Comparison of ENCODE assay signal across 27 cellular contexts in genomic region chr11:68357568-68357967, GRCh38.
"Had no signal": no experiment of that assay in that cellular context is flagged by ENCODE, and none has a peak within 500 bp of the region (broad histone marks: within the 10 kb centered on the region; RNA-seq: fewer than 3 reads in every experiment).

No MANE protein-coding gene starts in this region.

- H3K27ac Mint-ChIP-seq: activated CD4-positive, alpha-beta memory T cell treated with anti-CD3 and anti-CD28 coated beads for 36 hours; activated CD4-positive, alpha-beta T cell treated with anti-CD3 and anti-CD28 coated beads, Interleukin-2, amount 10 ng/mL, durations not matched to agents 24 days and 14 days; activated naive CD4-positive, alpha-beta T cell treated with anti-CD3 and anti-CD28 coated beads, Interleukin-2, amount 10 ng/mL, durations not matched to agents 7 days and 5 days; activated naive CD8-positive, alpha-beta T cell treated with anti-CD3 and anti-CD28 coated beads, Interleukin-2, amount 10 ng/mL, durations not matched to agents 7 days and 5 days; activated T-cell treated with anti-CD3 and anti-CD28 coated beads, Interleukin-2, amount 50 U/mL, for 24 hours; stimulated activated naive B cell treated with anti-CD40 and anti-IgM and Interleukin-4, amounts not matched to agents 10 μg/mL and 1 μg/mL and 100 μg/mL, for 72 hours; type B pancreatic cell had no signal

- H3K4me3 Mint-ChIP-seq: activated CD4-positive, alpha-beta memory T cell treated with anti-CD3 and anti-CD28 coated beads for 36 hours; activated CD4-positive, alpha-beta T cell treated with anti-CD3 and anti-CD28 coated beads, Interleukin-2, amount 10 ng/mL, durations not matched to agents 24 days and 14 days; activated naive CD4-positive, alpha-beta T cell treated with anti-CD3 and anti-CD28 coated beads, Interleukin-2, amount 10 ng/mL, durations not matched to agents 7 days and 5 days; activated naive CD8-positive, alpha-beta T cell treated with anti-CD3 and anti-CD28 coated beads, Interleukin-2, amount 10 ng/mL, durations not matched to agents 7 days and 5 days; activated T-cell treated with anti-CD3 and anti-CD28 coated beads, Interleukin-2, amount 50 U/mL, for 24 hours; nephron; stimulated activated naive B cell treated with anti-CD40 and anti-IgM and Interleukin-4, amounts not matched to agents 10 μg/mL and 1 μg/mL and 100 μg/mL, for 72 hours; type B pancreatic cell had no signal

- H3K9me3 ChIP-seq: pancreas, prostate gland, SJCRH30, stomach, uterus had no signal

- H3K4me3 ChIP-seq: pancreas, prostate gland, SJCRH30, stomach, uterus had no signal

- H3K4me1 ChIP-seq: SJCRH30 had no signal

- H3K27me3 ChIP-seq: brain microvascular endothelial cell, foreskin keratinocyte, pancreas, SJCRH30, stomach, uterus had no signal

- ATAC-seq: esophagus mucosa; foreskin keratinocyte; SK-N-SH treated with all-trans-retinoic acid at 6 μM for 48 hours; stimulated activated naive B cell treated with anti-CD40 and anti-IgM and Interleukin-4, amounts not matched to agents 10 μg/mL and 1 μg/mL and 100 μg/mL, for 72 hours had no signal

- H3K4me1 Mint-ChIP-seq: activated CD4-positive, alpha-beta T cell treated with anti-CD3 and anti-CD28 coated beads, Interleukin-2, amount 10 ng/mL, durations not matched to agents 24 days and 14 days; activated naive CD4-positive, alpha-beta T cell treated with anti-CD3 and anti-CD28 coated beads, Interleukin-2, amount 10 ng/mL, durations not matched to agents 7 days and 5 days; activated naive CD8-positive, alpha-beta T cell treated with anti-CD3 and anti-CD28 coated beads, Interleukin-2, amount 10 ng/mL, durations not matched to agents 7 days and 5 days had no signal

- DNase-seq: activated CD4-positive, alpha-beta memory T cell treated with anti-CD3 and anti-CD28 coated beads for 36 hours; activated CD4-positive, alpha-beta T cell treated with anti-CD3 and anti-CD28 coated beads, Interleukin-2, amount 10 ng/mL, durations not matched to agents 24 days and 14 days; activated CD4-positive, CD25-positive, alpha-beta regulatory T cell treated with anti-CD3 and anti-CD28 coated beads, Interleukin-2, amount 50 U/mL, for 72 hours; activated CD8-positive, alpha-beta memory T cell treated with anti-CD3 and anti-CD28 coated beads, Interleukin-2, amount 50 U/mL, for 4 hours; activated gamma-delta T cell; activated naive CD4-positive, alpha-beta T cell treated with anti-CD3 and anti-CD28 coated beads, Interleukin-2, amount 10 ng/mL, durations not matched to agents 7 days and 5 days; activated naive CD8-positive, alpha-beta T cell treated with anti-CD3 and anti-CD28 coated beads, Interleukin-2, amount 10 ng/mL, durations not matched to agents 7 days and 5 days; activated T-cell treated with anti-CD3 and anti-CD28 coated beads, Interleukin-2, amount 50 U/mL, for 24 hours; brain microvascular endothelial cell; caudate nucleus; foreskin keratinocyte; kidney glomerular epithelial cell; mesendoderm; pancreas; retina; SJCRH30; stimulated activated CD4-positive, alpha-beta T cell treated with anti-CD3 and anti-CD28 coated beads, Interleukin-15, amount 100 ng/mL, for 24 hours; stimulated activated CD4-positive, alpha-beta T cell treated with anti-CD3 and anti-CD28 coated beads, Interleukin-2, amount 100 ng/mL, for 24 hours; stimulated activated naive B cell treated with anti-CD40 and anti-IgM and Interleukin-4, amounts not matched to agents 10 μg/mL and 1 μg/mL and 100 μg/mL, for 72 hours; stomach; T-helper 2 cell; uterus had no signal

- H3K27me3 Mint-ChIP-seq: activated CD4-positive, alpha-beta memory T cell treated with anti-CD3 and anti-CD28 coated beads for 36 hours; activated CD4-positive, alpha-beta T cell treated with anti-CD3 and anti-CD28 coated beads, Interleukin-2, amount 10 ng/mL, durations not matched to agents 24 days and 14 days; activated naive CD4-positive, alpha-beta T cell treated with anti-CD3 and anti-CD28 coated beads, Interleukin-2, amount 10 ng/mL, durations not matched to agents 7 days and 5 days; activated naive CD8-positive, alpha-beta T cell treated with anti-CD3 and anti-CD28 coated beads, Interleukin-2, amount 10 ng/mL, durations not matched to agents 7 days and 5 days; activated T-cell treated with anti-CD3 and anti-CD28 coated beads, Interleukin-2, amount 50 U/mL, for 24 hours; stimulated activated naive B cell treated with anti-CD40 and anti-IgM and Interleukin-4, amounts not matched to agents 10 μg/mL and 1 μg/mL and 100 μg/mL, for 72 hours; type B pancreatic cell had no signal

- H3K9me3 Mint-ChIP-seq: activated CD4-positive, alpha-beta memory T cell treated with anti-CD3 and anti-CD28 coated beads for 36 hours; activated CD4-positive, alpha-beta T cell treated with anti-CD3 and anti-CD28 coated beads, Interleukin-2, amount 10 ng/mL, durations not matched to agents 24 days and 14 days; activated naive CD4-positive, alpha-beta T cell treated with anti-CD3 and anti-CD28 coated beads, Interleukin-2, amount 10 ng/mL, durations not matched to agents 7 days and 5 days; activated T-cell treated with anti-CD3 and anti-CD28 coated beads, Interleukin-2, amount 50 U/mL, for 24 hours; type B pancreatic cell had no signal

- H3K27ac ChIP-seq: brain microvascular endothelial cell, foreskin keratinocyte, pancreas, prostate gland, SJCRH30, uterus had no signal

- FAIRE-seq: pancreas had no signal

- H3K36me3 ChIP-seq: prostate gland, uterus had no signal
